19 cellular contexts compared by ENCODE assay signal in the genomic region with DNA sequence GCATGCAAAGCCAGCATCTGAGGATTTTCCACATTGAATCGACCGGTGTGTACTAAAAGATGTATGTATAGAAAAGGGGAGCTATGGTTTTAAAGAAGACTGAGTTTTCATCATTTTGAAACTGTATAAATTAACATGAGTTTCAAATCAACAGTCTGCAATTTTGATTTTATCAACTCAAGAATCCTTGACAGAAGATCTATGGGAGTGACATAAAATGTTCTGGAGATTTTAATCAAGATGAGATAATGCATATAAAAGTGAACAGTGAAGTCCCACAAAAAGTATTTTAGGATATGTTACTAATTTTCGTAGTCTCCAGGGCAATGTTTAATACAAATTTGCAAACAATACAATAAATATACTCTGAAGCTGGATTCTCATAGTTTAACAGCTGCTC. TPM values are rescaled to one million over a fixed set of nuclear protein-coding genes. Genes with fewer than 3 reads are reported as not detected.
DNase-seq lines count a peak whose midpoint lies in the region; ATAC-seq and TF ChIP-seq lines count a peak whose summit lies in the region.
"Had no signal": no experiment of that assay in that cellular context is flagged by ENCODE, and none has a peak within 500 bp of the region (broad histone marks: within the 10 kb centered on the region; RNA-seq: fewer than 3 reads in every experiment).

No MANE protein-coding gene starts in this region.

- H3K4me3 Mint-ChIP-seq in activated CD4-positive, alpha-beta T cell treated with anti-CD3 and anti-CD28 coated beads for 36 hours: no peak overlapping the region
- peak overlapping the region in 1 of 2 donors; percentile 29 for H3K4me3 Mint-ChIP-seq in stimulated activated naive CD8-positive, alpha-beta T cell treated with anti-CD3 and anti-CD28 coated beads, Interleukin-15, amount 100 ng/mL, for 72 hours
- H3K4me3 Mint-ChIP-seq in activated naive CD8-positive, alpha-beta T cell: peak overlapping the region; percentile 19
- no peak overlapping the region for H3K4me3 Mint-ChIP-seq in MCF 10A (ENCODE audit: unreplicated experiment)
- H3K4me3 Mint-ChIP-seq: CD14-positive monocyte had no signal

- CTCF ChIA-PET in activated CD4-positive, alpha-beta T cell treated with anti-CD3 and anti-CD28 coated beads for 36 hours (lab: Charles Lee): interaction anchor here (1.7 kb wide), 1 partner anchor 58 kb away, joined by 5 read pairs; no protein-coding TSS in a partner anchor
- CTCF ChIA-PET in MCF 10A (lab: Yijun Ruan, JAX): interaction anchor here (0.7 kb wide), 2 partner anchors 64 to 234 kb away, joined by 3 read pairs; no protein-coding TSS in a partner anchor

- H3K9me3 ChIP-seq in vagina: no peaks in the 10 kb centered on the region

- H3K27ac Mint-ChIP-seq in activated CD4-positive, alpha-beta T cell treated with anti-CD3 and anti-CD28 coated beads for 36 hours: no peak overlapping the region
- no peak overlapping the region for H3K27ac Mint-ChIP-seq in stimulated activated naive CD8-positive, alpha-beta T cell treated with anti-CD3 and anti-CD28 coated beads, Interleukin-15, amount 100 ng/mL, for 72 hours
- peak overlapping the region; percentile 84 for H3K27ac Mint-ChIP-seq in activated naive CD8-positive, alpha-beta T cell
- no peak overlapping the region for H3K27ac Mint-ChIP-seq in MCF 10A (ENCODE audit: low read depth, unreplicated experiment)
- H3K27ac Mint-ChIP-seq: CD14-positive monocyte had no signal

- BruUV-seq in MCF 10A (replicated peaks; lab: Mats Ljungman, UMichigan): no TSS peak

- H3K4me1 Mint-ChIP-seq in activated CD4-positive, alpha-beta T cell treated with anti-CD3 and anti-CD28 coated beads for 36 hours: peaks cover 56% of the 10 kb centered on the region
- H3K4me1 Mint-ChIP-seq in stimulated activated naive CD8-positive, alpha-beta T cell treated with anti-CD3 and anti-CD28 coated beads, Interleukin-15, amount 100 ng/mL, for 72 hours: peaks cover 42% of the 10 kb centered on the region
- H3K4me1 Mint-ChIP-seq in activated naive CD8-positive, alpha-beta T cell (ENCODE audit: low read depth): peaks cover 61% of the 10 kb centered on the region
- no peaks in the 10 kb centered on the region for H3K4me1 Mint-ChIP-seq in MCF 10A (ENCODE audit: insufficient read depth, unreplicated experiment)
- H3K4me1 Mint-ChIP-seq: CD14-positive monocyte had no signal

- POLR2A ChIA-PET in activated CD4-positive, alpha-beta T cell treated with anti-CD3 and anti-CD28 coated beads for 36 hours (lab: Charles Lee): interaction anchor here (1.1 to 1.4 kb wide), 2 partner anchors 58 to 220 kb away, joined by 3 read pairs; no protein-coding TSS in a partner anchor
- POLR2A ChIA-PET in MCF 10A (lab: Yijun Ruan, JAX): no interaction called here

- no peaks in the 10 kb centered on the region for H3K9me3 Mint-ChIP-seq in activated CD4-positive, alpha-beta T cell treated with anti-CD3 and anti-CD28 coated beads for 36 hours (ENCODE audit: low read depth)
- no peaks in the 10 kb centered on the region for H3K9me3 Mint-ChIP-seq in stimulated activated naive CD8-positive, alpha-beta T cell treated with anti-CD3 and anti-CD28 coated beads, Interleukin-15, amount 100 ng/mL, for 72 hours
- H3K9me3 Mint-ChIP-seq in activated naive CD8-positive, alpha-beta T cell (ENCODE audit: low read depth): no peaks in the 10 kb centered on the region
- no peaks in the 10 kb centered on the region for H3K9me3 Mint-ChIP-seq in MCF 10A (ENCODE audit: unreplicated experiment)
- H3K9me3 Mint-ChIP-seq: CD14-positive monocyte had no signal

- no peak for TF ChIP-seq POLR2A in vagina (IDR thresholded peaks at IDR 0.05)

- DNase-seq in activated CD4-positive, alpha-beta T cell treated with anti-CD3 and anti-CD28 coated beads for 36 hours: no peak
- no peak for DNase-seq in activated CD4-positive, alpha-beta T cell treated with anti-CD3 and anti-CD28 coated beads for 1 hour
- no peak for DNase-seq in stimulated activated naive CD8-positive, alpha-beta T cell treated with anti-CD3 and anti-CD28 coated beads, Interleukin-15, Interleukin-2, amounts not matched to agents 100 U/mL and 50 U/mL, for 24 hours
- DNase-seq in stimulated activated naive CD8-positive, alpha-beta T cell treated with anti-CD3 and anti-CD28 coated beads, Interleukin-15, amount 100 ng/mL, for 72 hours: no peak
- DNase-seq in MCF 10A (ENCODE audit: unreplicated experiment): no peak
- DNase-seq in vagina (ENCODE audit: extremely low spot score in 2 of 2): no peak
- DNase-seq: 8988T, DMS153, GF-D8, NCI-H1694, NCI-H2081 treated with DMSO at 0.1 percent for 48 hours, NCI-H446 treated with DMSO at 0.1 percent for 48 hours, NCI-H748 treated with DMSO at 0.1 percent for 48 hours, PC-3, RPMI8226, SHP77 treated with DMSO at 0.1 percent for 48 hours had no signal

- ATAC-seq in activated CD4-positive, alpha-beta T cell treated with anti-CD3 and anti-CD28 coated beads for 36 hours: peak; percentile 30
- peak; percentile 25 for ATAC-seq in stimulated activated naive CD8-positive, alpha-beta T cell treated with anti-CD3 and anti-CD28 coated beads, Interleukin-15, Interleukin-2, amounts not matched to agents 100 U/mL and 50 U/mL, for 24 hours
- no peak for ATAC-seq in stimulated activated naive CD8-positive, alpha-beta T cell treated with anti-CD3 and anti-CD28 coated beads, Interleukin-15, amount 100 ng/mL, for 72 hours
- no peak for ATAC-seq in GM21447 (IDR thresholded peaks at IDR 0.05; ENCODE audit: unreplicated experiment)
- ATAC-seq: PC-3 had no signal

- no peak overlapping the region for H3K27ac ChIP-seq in vagina

- intact Hi-C loops in activated CD4-positive, alpha-beta T cell treated with anti-CD3 and anti-CD28 coated beads for 36 hours (cut with DNase I, micrococcal nuclease): loop anchor here (1.0 to 2.0 kb wide), 2 partner anchors 23 to 58 kb away; no protein-coding TSS in a partner anchor
- intact Hi-C loops in MCF 10A (cut with micrococcal nuclease): no loop called here
- intact Hi-C loops in vagina (cut with DNase I): no loop called here

- no peak overlapping the region for H3K4me3 ChIP-seq in vagina

- no peaks in the 10 kb centered on the region for H3K27me3 ChIP-seq in vagina

- no peaks in the 10 kb centered on the region for H3K36me3 Mint-ChIP-seq in activated CD4-positive, alpha-beta T cell treated with anti-CD3 and anti-CD28 coated beads for 36 hours (ENCODE audit: low read depth)
- H3K36me3 Mint-ChIP-seq in activated naive CD8-positive, alpha-beta T cell: peaks cover 2% of the 10 kb centered on the region
- H3K36me3 Mint-ChIP-seq in MCF 10A (ENCODE audit: insufficient read depth, unreplicated experiment): no peaks in the 10 kb centered on the region
- H3K36me3 Mint-ChIP-seq: CD14-positive monocyte had no signal

- H3K4me1 ChIP-seq in vagina: no peaks in the 10 kb centered on the region

- TF ChIP-seq CTCF in MCF 10A (IDR thresholded peaks at IDR 0.05; ENCODE audit: unreplicated experiment) (no peak), vagina (IDR thresholded peaks at IDR 0.05) (no peak)

- H3K36me3 ChIP-seq in vagina: no peaks in the 10 kb centered on the region

- H3K27me3 Mint-ChIP-seq in activated CD4-positive, alpha-beta T cell treated with anti-CD3 and anti-CD28 coated beads for 36 hours: no peaks in the 10 kb centered on the region
- H3K27me3 Mint-ChIP-seq in stimulated activated naive CD8-positive, alpha-beta T cell treated with anti-CD3 and anti-CD28 coated beads, Interleukin-15, amount 100 ng/mL, for 72 hours: peaks cover 7% of the 10 kb centered on the region
- H3K27me3 Mint-ChIP-seq in activated naive CD8-positive, alpha-beta T cell: no peaks in the 10 kb centered on the region
- no peaks in the 10 kb centered on the region for H3K27me3 Mint-ChIP-seq in MCF 10A (ENCODE audit: insufficient read depth, unreplicated experiment)

RNA-seq across cellular contexts. Expression of a gene that starts 24.0 kb away (rescaled TPM):
- total RNA-seq in activated CD4-positive, alpha-beta T cell treated with anti-CD3 and anti-CD28 coated beads for 36 hours: 10 to 100 TPM; 12.9 to 13.1 TPM
- 24.3 and 27.4 TPM in 2 replicates for total RNA-seq in MCF 10A (2022)
- 27.7 TPM for total RNA-seq in vagina

Comparison
In these comparisons a context has a peak if more than half of its experiments do, and no peak if none do; other contexts are left out.
1. ATAC-seq: peak in activated CD4-positive, alpha-beta T cell treated with anti-CD3 and anti-CD28 coated beads for 36 hours (single experiment) and stimulated activated naive CD8-positive, alpha-beta T cell treated with anti-CD3 and anti-CD28 coated beads, Interleukin-15, Interleukin-2, amounts not matched to agents 100 U/mL and 50 U/mL, for 24 hours (single experiment); none in stimulated activated naive CD8-positive, alpha-beta T cell treated with anti-CD3 and anti-CD28 coated beads, Interleukin-15, amount 100 ng/mL, for 72 hours (single experiment) and GM21447 (single experiment).
2. intact Hi-C loops: an anchor here in activated CD4-positive, alpha-beta T cell treated with anti-CD3 and anti-CD28 coated beads for 36 hours (1.0 to 2.0 kb wide); none called in MCF 10A and vagina.